8 cellular contexts compared by ENCODE assay signal in the genomic region with DNA sequence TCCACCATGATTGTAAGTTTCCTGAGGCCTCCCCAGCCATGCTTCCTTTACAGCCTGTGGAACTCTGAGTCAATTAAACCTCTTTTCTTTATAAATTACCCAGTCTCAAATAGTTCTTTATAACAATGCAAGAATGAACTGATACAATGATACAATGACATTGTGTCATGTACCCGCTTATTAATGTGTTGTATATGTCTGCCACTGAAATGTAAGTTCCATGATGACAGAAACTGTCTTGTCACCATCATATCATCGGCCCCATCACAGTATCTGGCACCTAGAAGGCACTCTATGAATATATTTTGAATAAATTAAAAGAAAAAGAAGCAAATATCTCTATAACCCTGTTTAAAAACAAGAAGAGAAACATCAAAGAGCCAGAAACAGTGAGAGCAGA. TPM values are rescaled to one million over a fixed set of nuclear protein-coding genes. Genes with fewer than 3 reads are reported as not detected.
"Had no signal": no experiment of that assay in that cellular context is flagged by ENCODE, and none has a peak within 500 bp of the region (broad histone marks: within the 10 kb centered on the region; RNA-seq: fewer than 3 reads in every experiment).

No MANE protein-coding gene starts in this region.

- DNase-seq: GM23248, GOT3, H7, H9, HCEC 1CT, HFFc6 had no signal

- H3K36me3 ChIP-seq: HAP-1 had no signal

- H3K4me3 ChIP-seq: GM23248, GM23338, HAP-1 had no signal

- H3K9me3 ChIP-seq: HAP-1 had no signal

- H3K9ac ChIP-seq: GM23248 had no signal

- H2AFZ ChIP-seq: GM23248, GM23338 had no signal

- H3K27ac ChIP-seq: GM23248 had no signal

- H3K4me2 ChIP-seq: GM23338 had no signal

RNA-seq across cellular contexts. Expression of a gene that starts 29.6 kb away (rescaled TPM):
- polyA plus RNA-seq: GM23248, GM23338 had no signal
